In genomic region chr18:34329840-34330239, GRCh38 we compare ENCODE assay signal across 25 cellular contexts.
"Had no signal": no experiment of that assay in that cellular context is flagged by ENCODE, and none has a peak within 500 bp of the region (broad histone marks: within the 10 kb centered on the region; RNA-seq: fewer than 3 reads in every experiment).

No MANE protein-coding gene starts in this region.

- H3K9me3 ChIP-seq: lower lobe of right lung, pancreas, prostate gland, sigmoid colon, tibial nerve, upper lobe of left lung, vagina had no signal

- FAIRE-seq: pancreas, small intestine had no signal

- H3K27me3 ChIP-seq: left lung, pancreas, sigmoid colon, tibial nerve, upper lobe of left lung, vagina had no signal

- H3K4me1 ChIP-seq: left lung, lower lobe of right lung, pancreas, prostate gland, sigmoid colon, tibial nerve, upper lobe of left lung, vagina had no signal

- H3K36me3 ChIP-seq: left lung, lower lobe of right lung, pancreas, prostate gland, sigmoid colon, tibial nerve, upper lobe of left lung, vagina had no signal

- ATAC-seq: left lung; lower lobe of right lung; naive thymus-derived CD8-positive, alpha-beta T cell; pancreas; right cardiac atrium; stimulated activated memory B cell treated with anti-CD40 and anti-IgM and Interleukin-4, amounts not matched to agents 10 μg/mL and 1 μg/mL and 100 μg/mL, for 72 hours; stimulated activated naive CD8-positive, alpha-beta T cell treated with anti-CD3 and anti-CD28 coated beads, Interleukin-15, amount 100 ng/mL, for 72 hours had no signal

- DNase-seq: islet precursor cell; left lung; lower lobe of right lung; mammary epithelial cell; mesenchymal stem cell; naive thymus-derived CD8-positive, alpha-beta T cell; nucleus accumbens; pancreas; posterior cingulate gyrus; retina; right cardiac atrium; sigmoid colon; small intestine; stimulated activated CD4-positive, alpha-beta T cell treated with anti-CD3 and anti-CD28 coated beads, Interleukin-1b, Interleukin-23, amount 100 ng/mL, for 48 hours; stimulated activated CD4-positive, alpha-beta T cell treated with anti-CD3 and anti-CD28 coated beads, Interleukin-2, amount 100 ng/mL, for 48 hours; stimulated activated CD4-positive, alpha-beta T cell treated with anti-CD3 and anti-CD28 coated beads, Interleukin-4, amount 100 ng/mL, for 4 hours; stimulated activated CD8-positive, alpha-beta memory T cell treated with anti-CD3 and anti-CD28 coated beads, Interleukin-4, amount 100 ng/mL, for 48 hours; stimulated activated naive CD4-positive, alpha-beta T cell treated with Interleukin-2 at 50 U/mL for 16 hours; stimulated activated naive CD8-positive, alpha-beta T cell treated with anti-CD3 and anti-CD28 coated beads, Interleukin-15, amount 100 ng/mL, for 72 hours; substantia nigra had no signal

- H3K27ac ChIP-seq: left lung, lower lobe of right lung, pancreas, prostate gland, sigmoid colon, tibial nerve, upper lobe of left lung, vagina had no signal

- H3K4me3 ChIP-seq: left lung, lower lobe of right lung, pancreas, prostate gland, sigmoid colon, tibial nerve, upper lobe of left lung, vagina had no signal
